In the genomic region with DNA sequence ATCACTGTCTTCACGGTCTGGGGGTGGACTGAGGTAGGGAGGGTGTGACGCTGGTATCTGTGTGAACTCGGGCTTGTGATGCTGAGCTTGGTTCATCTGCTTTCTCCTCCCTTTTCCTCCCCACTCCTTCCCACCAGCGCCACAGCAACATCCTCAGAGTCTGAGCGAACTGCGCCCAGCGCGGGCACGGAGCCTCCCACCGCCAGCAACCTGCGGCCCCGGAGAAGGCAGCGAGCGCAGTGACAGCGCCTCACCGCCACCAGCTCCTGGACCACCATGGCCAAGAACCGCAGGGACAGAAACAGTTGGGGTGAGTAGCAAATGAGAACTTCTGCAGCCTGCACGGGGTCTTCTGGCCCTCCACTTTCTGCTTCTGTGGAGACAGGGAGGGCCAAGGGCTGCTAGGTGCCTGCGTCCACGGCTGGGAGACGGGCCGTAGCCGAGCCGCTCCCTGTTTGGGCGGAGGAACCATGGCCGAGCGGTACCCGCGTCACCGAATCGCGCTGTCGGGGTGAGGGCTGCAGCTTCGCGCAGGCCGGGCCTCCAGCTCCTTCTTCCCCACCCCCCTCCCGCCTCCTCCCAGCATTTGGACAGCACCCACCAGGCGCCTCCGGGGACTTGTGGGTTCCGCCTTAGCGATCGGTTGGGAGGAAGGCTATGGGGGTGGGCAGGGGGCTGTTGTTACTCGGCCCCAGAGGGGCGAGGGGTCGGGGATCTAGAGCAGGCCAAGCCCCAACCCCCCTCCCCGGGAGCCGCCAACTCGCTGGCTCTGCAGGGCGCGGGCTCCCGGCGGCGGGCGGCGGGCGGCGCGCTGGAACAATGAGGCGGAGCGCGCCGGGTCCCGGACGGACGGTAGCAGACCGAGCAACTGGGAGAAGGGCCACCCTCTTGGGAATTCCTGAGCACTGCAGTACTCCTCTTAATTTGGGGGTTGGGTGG, we compare ENCODE assay signal across 8 cellular contexts. TPM values are rescaled to one million over a fixed set of nuclear protein-coding genes. Genes with fewer than 3 reads are reported as not detected.
DNase-seq lines count a peak whose midpoint lies in the region; ATAC-seq and TF ChIP-seq lines count a peak whose summit lies in the region.

Gene ATL1, plus strand, starts transcription at position 156 of the 939 bp plus-strand sequence. Its CDS starts 121 bp downstream, at position 277.

- no peak for TF ChIP-seq CTCF in NB4 (IDR thresholded peaks at IDR 0.05; ENCODE audit: low read depth, low read length)

- no peaks in the 10 kb centered on the region for H3K27me3 ChIP-seq in right cardiac atrium (ENCODE audit: control insufficient read depth, insufficient read depth)

- ATAC-seq in right cardiac atrium: peak; percentile 95 to 96

- H3K4me3 ChIP-seq in NB4 (ENCODE audit: low read depth, low read length): peak within 1 kb of the TSS; percentile 64
- peak within 1 kb of the TSS; percentile 67 for H3K4me3 ChIP-seq in right cardiac atrium (ENCODE audit: low read length)

- intact Hi-C loops in right cardiac atrium (cut with DNase I): no loop called here

- DNase-seq in NCI-H1436 (lab: John Stamatoyannopoulos, UW) (peak; percentile 69), NCI-H1436 treated with DMSO at 0.1 percent for 48 hours (lab: John Stamatoyannopoulos, UW) (no peak), NB4 (ENCODE audit: low read depth) (peak; percentile 91), SW480 (ENCODE audit: low spot score) (peak; percentile 70), astrocyte of the hippocampus (ENCODE audit: low read depth, low spot score) (peak; percentile 92), right cardiac atrium (peak; percentile 78 to 92 (median 91)), pons (ENCODE audit: low spot score) (peak; percentile 78), OCI-M2 (lab: John Stamatoyannopoulos, UW; ENCODE audit: unreplicated experiment) (no peak)

- H3K4me1 ChIP-seq in right cardiac atrium (ENCODE audit: control insufficient read depth, insufficient read depth, low read length): no peaks in the 10 kb centered on the region

- no peaks in the 10 kb centered on the region for H3K9me3 ChIP-seq in right cardiac atrium (ENCODE audit: control insufficient read depth, low read length)

- WGBS in right cardiac atrium: under 1% methylated on average over 66 of the region's 66 CpGs

- TF ChIP-seq POLR2A in NB4 (IDR thresholded peaks at IDR 0.05; ENCODE audit: extremely low read depth, insufficient read length): peak; percentile 21

- H3K27ac ChIP-seq in right cardiac atrium (ENCODE audit: low read length): peak within 1 kb of the TSS; percentile 72

RNA-seq across cellular contexts. Expression of gene ATL1, which starts in this region (rescaled TPM):
- total RNA-seq in right cardiac atrium: 1 to 10 TPM; 1.7 to 2.8 (median 2.2) TPM
- polyA plus RNA-seq in right cardiac atrium: 1.4 TPM

Comparison
In these comparisons a context has a peak if more than half of its experiments do, and no peak if none do; other contexts are left out.
1. DNase-seq: peak in NCI-H1436 (single experiment), NB4 (single experiment), SW480 (single experiment), astrocyte of the hippocampus (single experiment), right cardiac atrium (3 of 3) and pons (single experiment); none in NCI-H1436 treated with DMSO at 0.1 percent for 48 hours (single experiment) and OCI-M2 (single experiment).